Comparison of ENCODE assay signal across 19 cellular contexts in the genomic region with DNA sequence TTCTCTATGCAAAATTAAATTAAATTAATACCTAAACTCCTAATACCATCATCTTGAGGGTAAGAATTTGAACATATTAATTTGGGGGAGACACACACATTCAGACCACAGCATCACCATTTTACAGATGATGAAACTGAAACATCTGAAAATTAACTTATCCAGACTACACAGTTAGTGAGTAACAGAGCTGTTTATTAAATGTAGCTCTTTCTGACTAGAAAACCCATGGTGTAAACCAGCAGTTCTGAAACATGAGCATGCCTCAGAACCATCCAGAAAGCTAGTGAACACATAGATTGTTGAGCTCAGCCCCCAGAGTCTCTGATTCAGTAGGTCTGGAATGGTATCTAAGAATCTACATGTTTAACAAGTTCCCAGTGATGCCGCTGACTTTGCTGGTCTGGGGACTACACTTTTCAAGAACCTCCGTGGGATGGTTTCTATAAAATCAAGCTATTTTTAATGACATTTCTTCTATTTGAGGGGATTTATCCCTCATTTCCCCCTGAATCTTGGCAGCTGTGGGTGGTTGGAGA.
DNase-seq lines count a peak whose midpoint lies in the region; ATAC-seq and TF ChIP-seq lines count a peak whose summit lies in the region.
"Had no signal": no experiment of that assay in that cellular context is flagged by ENCODE, and none has a peak within 500 bp of the region (broad histone marks: within the 10 kb centered on the region; RNA-seq: fewer than 3 reads in every experiment).

No MANE protein-coding gene starts in this region.

- H3K4me3 Mint-ChIP-seq in naive thymus-derived CD8-positive, alpha-beta T cell = peak overlapping the region in 1 of 10 donors; percentile 37
- H3K4me3 Mint-ChIP-seq in T-cell = no peak overlapping the region
- H3K4me3 Mint-ChIP-seq: activated CD8-positive, alpha-beta T cell treated with anti-CD3 and anti-CD28 coated beads for 36 hours; activated naive CD4-positive, alpha-beta T cell treated with anti-CD3 and anti-CD28 coated beads for 36 hours; effector memory CD8-positive, alpha-beta T cell; T-helper 1 cell treated with Interleukin-12 subunit alpha and Interleukin-12 subunit beta and Interleukin-4 antibody, amounts not matched to agents 30 μg/mL and 1 μg/mL, for 36 hours had no signal

- peaks cover 6% of the 10 kb centered on the region; the same call in 1 of the 2 replicates for H3K27me3 ChIP-seq in PC-3 (ENCODE audit: low read length)
- H3K27me3 ChIP-seq: ovary had no signal

- peaks cover 0 to 20% (median 0%) of the 10 kb centered on the region in 4 donors for H3K4me1 Mint-ChIP-seq in naive thymus-derived CD8-positive, alpha-beta T cell
- no peaks in the 10 kb centered on the region for H3K4me1 Mint-ChIP-seq in T-cell

- CTCF ChIA-PET in PC-3 (lab: Charles Lee) (no interaction called here), T-cell (lab: Charles Lee) (no interaction called here)

- H3K9me3 Mint-ChIP-seq in naive thymus-derived CD8-positive, alpha-beta T cell = no peaks in the 10 kb centered on the region
- no peaks in the 10 kb centered on the region for H3K9me3 Mint-ChIP-seq in T-cell
- H3K9me3 Mint-ChIP-seq: activated CD8-positive, alpha-beta T cell treated with anti-CD3 and anti-CD28 coated beads for 36 hours; activated naive CD4-positive, alpha-beta T cell treated with anti-CD3 and anti-CD28 coated beads for 36 hours; effector memory CD8-positive, alpha-beta T cell; T-helper 1 cell treated with Interleukin-12 subunit alpha and Interleukin-12 subunit beta and Interleukin-4 antibody, amounts not matched to agents 30 μg/mL and 1 μg/mL, for 36 hours had no signal

- no peaks in the 10 kb centered on the region for H3K79me2 ChIP-seq in PC-3 (ENCODE audit: low read length)

- ATAC-seq in GM21529 (IDR thresholded peaks at IDR 0.05; ENCODE audit: unreplicated experiment) (peak; percentile 57), HG03571 (IDR thresholded peaks at IDR 0.05; ENCODE audit: unreplicated experiment) (peak; percentile 44), GM19023 (IDR thresholded peaks at IDR 0.05; ENCODE audit: unreplicated experiment) (no peak), PC-3 (no peak), T-cell (replicated peaks in 1 of 4) (no peak)
- ATAC-seq in naive thymus-derived CD8-positive, alpha-beta T cell = no peak
- ATAC-seq: activated CD8-positive, alpha-beta T cell treated with anti-CD3 and anti-CD28 coated beads for 36 hours; effector memory CD8-positive, alpha-beta T cell; lower lobe of right lung; right cardiac atrium had no signal

- DNase-seq in fibroblast of gingiva (ENCODE audit: low read depth) (peak; percentile 51), PC-3 (no peak), T-cell (no peak)
- no peak for DNase-seq in naive thymus-derived CD8-positive, alpha-beta T cell
- DNase-seq: activated CD8-positive, alpha-beta T cell treated with anti-CD3 and anti-CD28 coated beads for 36 hours; activated naive CD4-positive, alpha-beta T cell treated with anti-CD3 and anti-CD28 coated beads for 36 hours; activated T-cell treated with anti-CD3 and anti-CD28 coated beads, Interleukin-2, amount 50 U/mL, for 1 hour; effector memory CD8-positive, alpha-beta T cell; head of caudate nucleus; lower lobe of right lung; NCI-H69; ovary; right cardiac atrium; SIG-M5; WERI-Rb-1 had no signal

- H3K27ac ChIP-seq in PC-3 (ENCODE audit: low read length) = no peak overlapping the region
- H3K27ac ChIP-seq: lower lobe of right lung, ovary, WERI-Rb-1 had no signal

- no peaks in the 10 kb centered on the region for H4K20me1 ChIP-seq in PC-3 (ENCODE audit: low read length)

- intact Hi-C loops in PC-3 (cut with micrococcal nuclease) = no loop called here

- H3K27ac Mint-ChIP-seq in naive thymus-derived CD8-positive, alpha-beta T cell = no peak overlapping the region
- no peak overlapping the region for H3K27ac Mint-ChIP-seq in T-cell
- H3K27ac Mint-ChIP-seq: activated CD8-positive, alpha-beta T cell treated with anti-CD3 and anti-CD28 coated beads for 36 hours; activated naive CD4-positive, alpha-beta T cell treated with anti-CD3 and anti-CD28 coated beads for 36 hours; effector memory CD8-positive, alpha-beta T cell; T-helper 1 cell treated with Interleukin-12 subunit alpha and Interleukin-12 subunit beta and Interleukin-4 antibody, amounts not matched to agents 30 μg/mL and 1 μg/mL, for 36 hours had no signal

- H2AFZ ChIP-seq in PC-3 (ENCODE audit: low read length) = no peak overlapping the region

- no peaks in the 10 kb centered on the region for H3K9me2 ChIP-seq in PC-3 (replicated peaks; ENCODE audit: low read length)

- no peaks in the 10 kb centered on the region for H3K4me1 ChIP-seq in PC-3 (ENCODE audit: insufficient read depth, low read length)
- H3K4me1 ChIP-seq: lower lobe of right lung had no signal

- no peak overlapping the region for H3K4me3 ChIP-seq in PC-3 (ENCODE audit: low read length)
- H3K4me3 ChIP-seq: lower lobe of right lung, ovary had no signal

- H3K9me3 ChIP-seq in PC-3 (ENCODE audit: low read length) = no peaks in the 10 kb centered on the region
- H3K9me3 ChIP-seq: lower lobe of right lung, ovary had no signal

- no TSS peak for BruUV-seq in PC-3 (replicated peaks; lab: Mats Ljungman, UMichigan)

- peaks cover 0 to 12% (median 6%) of the 10 kb centered on the region in 5 donors for H3K27me3 Mint-ChIP-seq in naive thymus-derived CD8-positive, alpha-beta T cell
- peaks cover 0 to 3% of the 10 kb centered on the region in 2 donors for H3K27me3 Mint-ChIP-seq in T-cell
- H3K27me3 Mint-ChIP-seq: effector memory CD8-positive, alpha-beta T cell had no signal

- no peak for TF ChIP-seq CTCF in PC-3 (conservative IDR thresholded peaks at IDR 0.05; ENCODE audit: low read depth, low read length)

- POLR2A ChIA-PET in naive thymus-derived CD8-positive, alpha-beta T cell (lab: Charles Lee) = no interaction called here
- POLR2A ChIA-PET in PC-3 (lab: Charles Lee; ENCODE audit: unreplicated experiment) (interaction anchor here (0.6 kb wide), 1 partner anchor 17 kb away, joined by 3 read pairs; no protein-coding TSS in a partner anchor), T-cell (lab: Charles Lee) (no interaction called here)

- H3K4me2 ChIP-seq in PC-3 (ENCODE audit: low read length) = no peak overlapping the region

- H3K36me3 Mint-ChIP-seq in naive thymus-derived CD8-positive, alpha-beta T cell = no peaks in the 10 kb centered on the region
- no peaks in the 10 kb centered on the region for H3K36me3 Mint-ChIP-seq in T-cell

- H3F3A ChIP-seq in PC-3 (ENCODE audit: low read length, unreplicated experiment) = no peaks in the 10 kb centered on the region

- no peak overlapping the region for H3K9ac ChIP-seq in PC-3 (ENCODE audit: low read length)

- H3K36me3 ChIP-seq in PC-3 (ENCODE audit: low read depth, low read length) = no peaks in the 10 kb centered on the region
- H3K36me3 ChIP-seq: lower lobe of right lung, ovary, WERI-Rb-1 had no signal

Comparison
In these comparisons a context has a peak if more than half of its experiments do, and no peak if none do; other contexts are left out.
1. ATAC-seq: peak in GM21529 (single experiment) and HG03571 (single experiment); none in GM19023 (single experiment), naive thymus-derived CD8-positive, alpha-beta T cell (0 of 2), PC-3 (single experiment) and T-cell (0 of 4).